In genomic region chr14:101072531-101072930, GRCh38 we compare ENCODE assay signal across 11 cellular contexts.
DNase-seq lines count a peak whose midpoint lies in the region; ATAC-seq and TF ChIP-seq lines count a peak whose summit lies in the region.
"Had no signal": no experiment of that assay in that cellular context is flagged by ENCODE, and none has a peak within 500 bp of the region (broad histone marks: within the 10 kb centered on the region; RNA-seq: fewer than 3 reads in every experiment).

No MANE protein-coding gene starts in this region.

- H3K36me3 Mint-ChIP-seq in neural crest cell (ENCODE audit: low read depth) (no peaks in the 10 kb centered on the region), Caco-2 (ENCODE audit: insufficient read depth, unreplicated experiment) (no peaks in the 10 kb centered on the region)
- H3K36me3 Mint-ChIP-seq: stimulated activated memory B cell treated with anti-CD40 and anti-IgM and Interleukin-4, amounts not matched to agents 10 μg/mL and 1 μg/mL and 100 μg/mL, for 72 hours had no signal

- H3K9me3 Mint-ChIP-seq in neural crest cell (no peaks in the 10 kb centered on the region), Caco-2 (ENCODE audit: unreplicated experiment) (no peaks in the 10 kb centered on the region)
- H3K9me3 Mint-ChIP-seq: stimulated activated memory B cell treated with anti-CD40 and anti-IgM and Interleukin-4, amounts not matched to agents 10 μg/mL and 1 μg/mL and 100 μg/mL, for 72 hours had no signal

- no peak overlapping the region for H2AFZ ChIP-seq in Karpas-422 (ENCODE audit: low read length)

- no TSS peak for BruUV-seq in Caco-2 (replicated peaks; lab: Mats Ljungman, UMichigan)

- no peak overlapping the region for H3K9ac ChIP-seq in Karpas-422 (ENCODE audit: low read length)

- H3K4me3 Mint-ChIP-seq in neural crest cell (no peak overlapping the region), Caco-2 (ENCODE audit: unreplicated experiment) (no peak overlapping the region)
- H3K4me3 Mint-ChIP-seq: stimulated activated memory B cell treated with anti-CD40 and anti-IgM and Interleukin-4, amounts not matched to agents 10 μg/mL and 1 μg/mL and 100 μg/mL, for 72 hours had no signal

- CTCF ChIA-PET in Caco-2 (lab: Charles Lee), result no interaction called here

- no peak for ATAC-seq in HG02763 (IDR thresholded peaks at IDR 0.05; ENCODE audit: unreplicated experiment)
- ATAC-seq in GM19328 (IDR thresholded peaks at IDR 0.05; ENCODE audit: unreplicated experiment), result no peak

- H3K4me1 ChIP-seq in Karpas-422 (ENCODE audit: low read length) (peaks cover 22% of the 10 kb centered on the region), Caco-2 (no peaks in the 10 kb centered on the region)
- H3K4me1 ChIP-seq: psoas muscle had no signal

- H4K20me1 ChIP-seq in Karpas-422 (ENCODE audit: insufficient read depth, low read depth, low read length), result no peaks in the 10 kb centered on the region

- intact Hi-C loops in Caco-2 (cut with micrococcal nuclease; ENCODE audit: unreplicated experiment), result no loop called here

- H3K27ac Mint-ChIP-seq in neural crest cell (ENCODE audit: unreplicated experiment) (peak overlapping the region; percentile 50), Caco-2 (ENCODE audit: unreplicated experiment) (no peak overlapping the region)
- H3K27ac Mint-ChIP-seq: stimulated activated memory B cell treated with anti-CD40 and anti-IgM and Interleukin-4, amounts not matched to agents 10 μg/mL and 1 μg/mL and 100 μg/mL, for 72 hours had no signal

- H3K36me3 ChIP-seq in Karpas-422 (ENCODE audit: insufficient read depth, low read length), result no peaks in the 10 kb centered on the region
- H3K36me3 ChIP-seq in Caco-2 (ENCODE audit: control insufficient read depth, insufficient read depth, low read length), result no peaks in the 10 kb centered on the region
- H3K36me3 ChIP-seq: lower lobe of right lung had no signal

- peak; percentile 31 for DNase-seq in Karpas-422
- DNase-seq in neural crest cell (ENCODE audit: low read depth, low spot score), result no peak
- no peak for DNase-seq in Caco-2
- no peak for DNase-seq in activated CD4-positive, alpha-beta T cell treated with anti-CD3 and anti-CD28 coated beads for 4 hours
- DNase-seq: lower lobe of right lung had no signal

- POLR2A ChIA-PET in Caco-2 (lab: Charles Lee), result no interaction called here

- H3K79me2 ChIP-seq in Karpas-422 (ENCODE audit: low read length), result no peaks in the 10 kb centered on the region

- H3K27me3 Mint-ChIP-seq in neural crest cell (ENCODE audit: low read depth) (peaks cover 21% of the 10 kb centered on the region), Caco-2 (ENCODE audit: insufficient read depth, unreplicated experiment) (peaks cover 2% of the 10 kb centered on the region)

- H3K4me3 ChIP-seq in Karpas-422 (ENCODE audit: low read length) (no peak overlapping the region), Caco-2 (ENCODE audit: low read depth, low read length) (no peak overlapping the region)
- H3K4me3 ChIP-seq: lower lobe of right lung, psoas muscle had no signal

- no peaks in the 10 kb centered on the region for H3K9me2 ChIP-seq in Karpas-422 (replicated peaks; ENCODE audit: insufficient read depth, low read length)

- H3K4me1 Mint-ChIP-seq in neural crest cell (peaks cover 29% of the 10 kb centered on the region), Caco-2 (ENCODE audit: low read depth, unreplicated experiment) (no peaks in the 10 kb centered on the region)
- H3K4me1 Mint-ChIP-seq: stimulated activated memory B cell treated with anti-CD40 and anti-IgM and Interleukin-4, amounts not matched to agents 10 μg/mL and 1 μg/mL and 100 μg/mL, for 72 hours had no signal

- no peaks in the 10 kb centered on the region for H3K9me3 ChIP-seq in Karpas-422 (ENCODE audit: low read length)
- H3K9me3 ChIP-seq in Caco-2, result no peaks in the 10 kb centered on the region
- H3K9me3 ChIP-seq: lower lobe of right lung, psoas muscle had no signal

- H3K27ac ChIP-seq in C4-2B, result peak overlapping the region; percentile 51; the same call in 1 of the 2 replicates
- no peak overlapping the region for H3K27ac ChIP-seq in Karpas-422 (ENCODE audit: low read length)
- peak overlapping the region; percentile 47 for H3K27ac ChIP-seq in cingulate gyrus (ENCODE audit: low read depth, low read length)
- H3K27ac ChIP-seq: lower lobe of right lung, psoas muscle had no signal

- H3K4me2 ChIP-seq in Karpas-422 (ENCODE audit: low read depth, low read length, poor library complexity, severe bottlenecking), result no peak overlapping the region

- H3K27me3 ChIP-seq in Karpas-422 (ENCODE audit: low read length) (no peaks in the 10 kb centered on the region), Caco-2 (replicated peaks; ENCODE audit: control insufficient read depth, insufficient read depth, low read length) (no peaks in the 10 kb centered on the region)

- TF ChIP-seq CTCF in C4-2B (conservative IDR thresholded peaks at IDR 0.05), result no peak
- TF ChIP-seq CTCF in neural crest cell (conservative IDR thresholded peaks at IDR 0.05), result no peak
- TF ChIP-seq CTCF in Caco-2 (IDR thresholded peaks at IDR 0.05; ENCODE audit: insufficient read depth in 1 of 2, low read depth in 1 of 2, low read length in 1 of 2, severe bottlenecking in 1 of 2, unreplicated experiment in 1 of 2), result no peak
